ENCODE assay signal across 2 cellular contexts in the genomic region with DNA sequence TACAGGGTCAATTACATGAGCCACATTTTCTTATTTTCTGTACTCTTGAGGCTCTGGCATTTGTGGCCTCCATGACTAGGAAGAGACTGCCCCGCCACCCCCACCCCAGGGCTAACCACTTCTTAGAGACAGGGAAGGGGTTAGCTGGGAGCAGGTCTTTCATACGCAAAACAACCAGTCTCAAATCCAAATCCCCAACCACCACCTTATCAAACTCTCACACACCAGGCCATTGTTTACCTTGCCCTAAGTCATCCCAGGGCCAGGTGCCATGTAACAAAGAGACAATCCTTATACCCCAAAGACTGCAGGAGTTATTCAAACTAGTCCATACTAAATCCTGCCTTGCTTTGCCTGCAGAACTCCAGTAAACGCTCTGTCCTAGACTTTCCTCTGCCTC.
TF ChIP-seq lines count a peak whose summit lies in the region.

No MANE protein-coding gene starts in this region.

TF ChIP-seq in SK-N-SH, 30 proteins besides CTCF, POLR2A, EP300 and RAD21 (continued from another document):
- TF ChIP-seq MXI1 (IDR thresholded peaks at IDR 0.05; ENCODE audit: low read depth, low read length) = no peak
- no peak for TF ChIP-seq ELF1 (IDR thresholded peaks at IDR 0.05)
- TF ChIP-seq YY1 (IDR thresholded peaks at IDR 0.05; ENCODE audit: low read depth) = no peak
- TF ChIP-seq FOSL2 (IDR thresholded peaks at IDR 0.05; ENCODE audit: borderline replicate concordance, low read depth) = no peak
- no peak for TF ChIP-seq CHD2 (IDR thresholded peaks at IDR 0.05; ENCODE audit: low read length, partially characterized antibody)
- no peak for TF ChIP-seq SMC3 (IDR thresholded peaks at IDR 0.05; ENCODE audit: low read depth, low read length)
- no peak for TF ChIP-seq POLR2AphosphoS5 (IDR thresholded peaks at IDR 0.05; ENCODE audit: low read depth, low read length)
- no peak for TF ChIP-seq NFIC (IDR thresholded peaks at IDR 0.05; ENCODE audit: borderline replicate concordance)

TF ChIP-seq in SK-N-SH treated with all-trans-retinoic acid at 6 μM for 48 hours, 23 proteins besides CTCF, POLR2A, EP300 and RAD21 (continued from another document):
- TF ChIP-seq, protein P1, sequence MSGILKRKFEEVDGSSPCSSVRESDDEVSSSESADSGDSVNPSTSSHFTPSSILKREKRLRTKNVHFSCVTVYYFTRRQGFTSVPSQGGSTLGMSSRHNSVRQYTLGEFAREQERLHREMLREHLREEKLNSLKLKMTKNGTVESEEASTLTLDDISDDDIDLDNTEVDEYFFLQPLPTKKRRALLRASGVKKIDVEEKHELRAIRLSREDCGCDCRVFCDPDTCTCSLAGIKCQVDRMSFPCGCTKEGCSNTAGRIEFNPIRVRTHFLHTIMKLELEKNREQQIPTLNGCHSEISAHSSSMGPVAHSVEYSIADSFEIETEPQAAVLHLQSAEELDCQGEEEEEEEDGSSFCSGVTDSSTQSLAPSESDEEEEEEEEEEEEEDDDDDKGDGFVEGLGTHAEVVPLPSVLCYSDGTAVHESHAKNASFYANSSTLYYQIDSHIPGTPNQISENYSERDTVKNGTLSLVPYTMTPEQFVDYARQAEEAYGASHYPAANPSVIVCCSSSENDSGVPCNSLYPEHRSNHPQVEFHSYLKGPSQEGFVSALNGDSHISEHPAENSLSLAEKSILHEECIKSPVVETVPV (CRISPR knock-in tag; IDR thresholded peaks at IDR 0.05) = no peak
- TF ChIP-seq OSR1 (CRISPR knock-in tag; IDR thresholded peaks at IDR 0.05) (no peak), TCF4 (CRISPR knock-in tag; IDR thresholded peaks at IDR 0.05; ENCODE audit: borderline replicate concordance) (no peak), SNAI2 (CRISPR knock-in tag; IDR thresholded peaks at IDR 0.05) (no peak), ZFP3 (CRISPR knock-in tag; IDR thresholded peaks at IDR 0.05) (no peak), ISL1 (CRISPR knock-in tag; IDR thresholded peaks at IDR 0.05) (no peak), BACH2 (CRISPR knock-in tag; IDR thresholded peaks at IDR 0.05; ENCODE audit: borderline replicate concordance) (no peak), ZNF70 (CRISPR knock-in tag; IDR thresholded peaks at IDR 0.05) (no peak), TOX (CRISPR knock-in tag; IDR thresholded peaks at IDR 0.05; ENCODE audit: borderline replicate concordance) (no peak), ZFP30 (CRISPR knock-in tag; IDR thresholded peaks at IDR 0.05) (no peak), ZNF565 (CRISPR knock-in tag; conservative IDR thresholded peaks at IDR 0.05; ENCODE audit: low read depth) (no peak), ESRRG (CRISPR knock-in tag; IDR thresholded peaks at IDR 0.05) (no peak), GLIS3 (CRISPR knock-in tag; IDR thresholded peaks at IDR 0.05) (no peak), ARNTL (CRISPR knock-in tag; IDR thresholded peaks at IDR 0.05; ENCODE audit: borderline replicate concordance, low read depth) (no peak), PPARA (CRISPR knock-in tag; IDR thresholded peaks at IDR 0.05; ENCODE audit: borderline replicate concordance) (no peak)
- TF ChIP-seq, protein P2, sequence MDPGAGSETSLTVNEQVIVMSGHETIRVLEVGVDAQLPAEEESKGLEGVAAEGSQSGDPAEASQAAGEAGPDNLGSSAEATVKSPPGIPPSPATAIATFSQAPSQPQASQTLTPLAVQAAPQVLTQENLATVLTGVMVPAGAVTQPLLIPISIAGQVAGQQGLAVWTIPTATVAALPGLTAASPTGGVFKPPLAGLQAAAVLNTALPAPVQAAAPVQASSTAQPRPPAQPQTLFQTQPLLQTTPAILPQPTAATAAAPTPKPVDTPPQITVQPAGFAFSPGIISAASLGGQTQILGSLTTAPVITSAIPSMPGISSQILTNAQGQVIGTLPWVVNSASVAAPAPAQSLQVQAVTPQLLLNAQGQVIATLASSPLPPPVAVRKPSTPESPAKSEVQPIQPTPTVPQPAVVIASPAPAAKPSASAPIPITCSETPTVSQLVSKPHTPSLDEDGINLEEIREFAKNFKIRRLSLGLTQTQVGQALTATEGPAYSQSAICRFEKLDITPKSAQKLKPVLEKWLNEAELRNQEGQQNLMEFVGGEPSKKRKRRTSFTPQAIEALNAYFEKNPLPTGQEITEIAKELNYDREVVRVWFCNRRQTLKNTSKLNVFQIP (CRISPR knock-in tag; IDR thresholded peaks at IDR 0.05; ENCODE audit: borderline replicate concordance, low read depth) = no peak
- TF ChIP-seq, protein P3, sequence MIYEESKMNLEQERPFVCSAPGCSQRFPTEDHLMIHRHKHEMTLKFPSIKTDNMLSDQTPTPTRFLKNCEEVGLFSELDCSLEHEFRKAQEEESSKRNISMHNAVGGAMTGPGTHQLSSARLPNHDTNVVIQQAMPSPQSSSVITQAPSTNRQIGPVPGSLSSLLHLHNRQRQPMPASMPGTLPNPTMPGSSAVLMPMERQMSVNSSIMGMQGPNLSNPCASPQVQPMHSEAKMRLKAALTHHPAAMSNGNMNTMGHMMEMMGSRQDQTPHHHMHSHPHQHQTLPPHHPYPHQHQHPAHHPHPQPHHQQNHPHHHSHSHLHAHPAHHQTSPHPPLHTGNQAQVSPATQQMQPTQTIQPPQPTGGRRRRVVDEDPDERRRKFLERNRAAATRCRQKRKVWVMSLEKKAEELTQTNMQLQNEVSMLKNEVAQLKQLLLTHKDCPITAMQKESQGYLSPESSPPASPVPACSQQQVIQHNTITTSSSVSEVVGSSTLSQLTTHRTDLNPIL (CRISPR knock-in tag; IDR thresholded peaks at IDR 0.05; ENCODE audit: low read depth) = no peak
- TF ChIP-seq, protein P4, sequence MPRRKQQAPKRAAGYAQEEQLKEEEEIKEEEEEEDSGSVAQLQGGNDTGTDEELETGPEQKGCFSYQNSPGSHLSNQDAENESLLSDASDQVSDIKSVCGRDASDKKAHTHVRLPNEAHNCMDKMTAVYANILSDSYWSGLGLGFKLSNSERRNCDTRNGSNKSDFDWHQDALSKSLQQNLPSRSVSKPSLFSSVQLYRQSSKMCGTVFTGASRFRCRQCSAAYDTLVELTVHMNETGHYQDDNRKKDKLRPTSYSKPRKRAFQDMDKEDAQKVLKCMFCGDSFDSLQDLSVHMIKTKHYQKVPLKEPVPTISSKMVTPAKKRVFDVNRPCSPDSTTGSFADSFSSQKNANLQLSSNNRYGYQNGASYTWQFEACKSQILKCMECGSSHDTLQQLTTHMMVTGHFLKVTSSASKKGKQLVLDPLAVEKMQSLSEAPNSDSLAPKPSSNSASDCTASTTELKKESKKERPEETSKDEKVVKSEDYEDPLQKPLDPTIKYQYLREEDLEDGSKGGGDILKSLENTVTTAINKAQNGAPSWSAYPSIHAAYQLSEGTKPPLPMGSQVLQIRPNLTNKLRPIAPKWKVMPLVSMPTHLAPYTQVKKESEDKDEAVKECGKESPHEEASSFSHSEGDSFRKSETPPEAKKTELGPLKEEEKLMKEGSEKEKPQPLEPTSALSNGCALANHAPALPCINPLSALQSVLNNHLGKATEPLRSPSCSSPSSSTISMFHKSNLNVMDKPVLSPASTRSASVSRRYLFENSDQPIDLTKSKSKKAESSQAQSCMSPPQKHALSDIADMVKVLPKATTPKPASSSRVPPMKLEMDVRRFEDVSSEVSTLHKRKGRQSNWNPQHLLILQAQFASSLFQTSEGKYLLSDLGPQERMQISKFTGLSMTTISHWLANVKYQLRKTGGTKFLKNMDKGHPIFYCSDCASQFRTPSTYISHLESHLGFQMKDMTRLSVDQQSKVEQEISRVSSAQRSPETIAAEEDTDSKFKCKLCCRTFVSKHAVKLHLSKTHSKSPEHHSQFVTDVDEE (CRISPR knock-in tag; IDR thresholded peaks at IDR 0.05) = no peak
- TF ChIP-seq, protein P5, sequence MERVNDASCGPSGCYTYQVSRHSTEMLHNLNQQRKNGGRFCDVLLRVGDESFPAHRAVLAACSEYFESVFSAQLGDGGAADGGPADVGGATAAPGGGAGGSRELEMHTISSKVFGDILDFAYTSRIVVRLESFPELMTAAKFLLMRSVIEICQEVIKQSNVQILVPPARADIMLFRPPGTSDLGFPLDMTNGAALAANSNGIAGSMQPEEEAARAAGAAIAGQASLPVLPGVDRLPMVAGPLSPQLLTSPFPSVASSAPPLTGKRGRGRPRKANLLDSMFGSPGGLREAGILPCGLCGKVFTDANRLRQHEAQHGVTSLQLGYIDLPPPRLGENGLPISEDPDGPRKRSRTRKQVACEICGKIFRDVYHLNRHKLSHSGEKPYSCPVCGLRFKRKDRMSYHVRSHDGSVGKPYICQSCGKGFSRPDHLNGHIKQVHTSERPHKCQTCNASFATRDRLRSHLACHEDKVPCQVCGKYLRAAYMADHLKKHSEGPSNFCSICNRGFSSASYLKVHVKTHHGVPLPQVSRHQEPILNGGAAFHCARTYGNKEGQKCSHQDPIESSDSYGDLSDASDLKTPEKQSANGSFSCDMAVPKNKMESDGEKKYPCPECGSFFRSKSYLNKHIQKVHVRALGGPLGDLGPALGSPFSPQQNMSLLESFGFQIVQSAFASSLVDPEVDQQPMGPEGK (CRISPR knock-in tag; IDR thresholded peaks at IDR 0.05; ENCODE audit: borderline replicate concordance) = no peak
